ENCODE assay signal across 10 cellular contexts in genomic region chr1:154759196-154759595, GRCh38.
DNase-seq lines count a peak whose midpoint lies in the region; ATAC-seq and TF ChIP-seq lines count a peak whose summit lies in the region.
"Had no signal": no experiment of that assay in that cellular context is flagged by ENCODE, and none has a peak within 500 bp of the region (broad histone marks: within the 10 kb centered on the region; RNA-seq: fewer than 3 reads in every experiment).

No MANE protein-coding gene starts in this region.

- no peak overlapping the region for H3K4me3 ChIP-seq in MM.1S (ENCODE audit: low read length)
- H3K4me3 ChIP-seq: heart left ventricle had no signal

- no peak overlapping the region for H3K27ac ChIP-seq in MM.1S (ENCODE audit: low read length)

- ATAC-seq in HG03460 (IDR thresholded peaks at IDR 0.05; ENCODE audit: unreplicated experiment) (no peak), HG03108 (IDR thresholded peaks at IDR 0.05; ENCODE audit: unreplicated experiment) (no peak)

- H3K36me3 ChIP-seq in MM.1S (replicated peaks; ENCODE audit: insufficient read depth, low read length): no peaks in the 10 kb centered on the region
- H3K36me3 ChIP-seq: heart left ventricle had no signal

- TF ChIP-seq CTCF in MM.1S (IDR thresholded peaks at IDR 0.05; ENCODE audit: low read length): no peak

- H2AFZ ChIP-seq in MM.1S (ENCODE audit: low read length): no peak overlapping the region

- H3K27me3 ChIP-seq in MM.1S (replicated peaks; ENCODE audit: insufficient read depth, low read length): no peaks in the 10 kb centered on the region

- peak in 3 of 5 experiments; percentile 24 to 72 (median 51) for DNase-seq in T-helper 2 cell
- DNase-seq in activated T-cell treated with anti-CD3 and anti-CD28 coated beads for 48 hours (ENCODE audit: low read depth): peak; percentile 62
- DNase-seq in islet precursor cell: peak; percentile 22
- peak; percentile 51 to 56 for DNase-seq in stimulated activated CD8-positive, alpha-beta memory T cell treated with anti-CD3 and anti-CD28 coated beads, Interleukin-2, amount 100 ng/mL, for 48 hours (ENCODE audit: low read depth in 2 of 2)
- no peak for DNase-seq in NCI-H2029 treated with DMSO at 0.1 percent for 48 hours (lab: John Stamatoyannopoulos, UW)
- DNase-seq in MM.1S: no peak
- DNase-seq: NCI-H2029 had no signal

- no peaks in the 10 kb centered on the region for H3K4me1 ChIP-seq in MM.1S (ENCODE audit: low read length)

- no peaks in the 10 kb centered on the region for H3K79me2 ChIP-seq in MM.1S (ENCODE audit: low read length)

- no peak overlapping the region for H3K4me2 ChIP-seq in MM.1S (ENCODE audit: low read depth, low read length)

- no peaks in the 10 kb centered on the region for H3K9me3 ChIP-seq in MM.1S (replicated peaks; ENCODE audit: insufficient read depth, low read length)

- no peak overlapping the region for H3K9ac ChIP-seq in MM.1S (ENCODE audit: low read length)

- H3K9me2 ChIP-seq in MM.1S (replicated peaks; ENCODE audit: insufficient read depth, low read length): no peaks in the 10 kb centered on the region

- H3F3A ChIP-seq in MM.1S (ENCODE audit: insufficient read depth, low read length): no peaks in the 10 kb centered on the region

- no peaks in the 10 kb centered on the region for H4K20me1 ChIP-seq in MM.1S (ENCODE audit: insufficient read depth, low read length)

Comparison
In these comparisons a context has a peak if more than half of its experiments do, and no peak if none do; other contexts are left out.
1. DNase-seq: peak in T-helper 2 cell (3 of 5), activated T-cell treated with anti-CD3 and anti-CD28 coated beads for 48 hours (single experiment), islet precursor cell (single experiment) and stimulated activated CD8-positive, alpha-beta memory T cell treated with anti-CD3 and anti-CD28 coated beads, Interleukin-2, amount 100 ng/mL, for 48 hours (2 of 2); none in NCI-H2029 treated with DMSO at 0.1 percent for 48 hours (single experiment) and MM.1S (single experiment).